Comparison of ENCODE assay signal across 9 cellular contexts in genomic region chr22:40853961-40854360, GRCh38. TPM values are rescaled to one million over a fixed set of nuclear protein-coding genes. Genes with fewer than 3 reads are reported as not detected.
A peak's percentile ranks its signal among the peaks of the same experiment; 100 is the strongest.
DNase-seq lines count a peak whose midpoint lies in the region; ATAC-seq and TF ChIP-seq lines count a peak whose summit lies in the region.
"Had no signal": no experiment of that assay in that cellular context is flagged by ENCODE, and none has a peak within 500 bp of the region (broad histone marks: within the 10 kb centered on the region; RNA-seq: fewer than 3 reads in every experiment).

No MANE protein-coding gene starts in this region.

- H3K9ac ChIP-seq in endocrine pancreas (ENCODE audit: control insufficient read depth, insufficient read depth, low read length), result no peak overlapping the region

- peaks cover 44% of the 10 kb centered on the region for H3K4me1 ChIP-seq in endocrine pancreas (ENCODE audit: control insufficient read depth, insufficient read depth, low read length)

- TF ChIP-seq POLR2A in GM18505 (IDR thresholded peaks at IDR 0.05; ENCODE audit: borderline replicate concordance, extremely low read depth, insufficient read depth, insufficient read length), result no peak

- H3K36me3 ChIP-seq in endocrine pancreas (ENCODE audit: control insufficient read depth, insufficient read depth, low read length) (no peaks in the 10 kb centered on the region), H7 (replicated peaks; ENCODE audit: control insufficient read depth, insufficient read depth, low read length) (peaks cover 1% of the 10 kb centered on the region; the same call in 1 of the 2 replicates)

- no peak for ATAC-seq in GM18505 (IDR thresholded peaks at IDR 0.05; ENCODE audit: unreplicated experiment)

- H3K9me3 ChIP-seq in endocrine pancreas (ENCODE audit: control insufficient read depth, low read length), result no peaks in the 10 kb centered on the region

- peak; percentile 19 for DNase-seq in EH (ENCODE audit: low read depth)
- DNase-seq in NCI-H524 treated with DMSO at 0.1 percent for 48 hours (lab: John Stamatoyannopoulos, UW), result peak; percentile 1
- peak; percentile 35 for DNase-seq in pons (ENCODE audit: low spot score)
- no peak for DNase-seq in effector CD4-positive, alpha-beta T cell
- DNase-seq in CD1c-positive myeloid dendritic cell (ENCODE audit: extremely low spot score), result no peak
- DNase-seq in H7, result no peak
- DNase-seq: SHP77 had no signal

- H3K27me3 ChIP-seq in endocrine pancreas (ENCODE audit: control insufficient read depth, insufficient read depth, low read length), result no peaks in the 10 kb centered on the region
- H3K27me3 ChIP-seq in H7 (ENCODE audit: control insufficient read depth, insufficient read depth, low read length), result no peaks in the 10 kb centered on the region

- peak overlapping the region; percentile 100 for H3K4me3 ChIP-seq in endocrine pancreas (ENCODE audit: control insufficient read depth, insufficient read depth, low read length)
- no peak overlapping the region for H3K4me3 ChIP-seq in H7 (ENCODE audit: insufficient read depth, low read depth, low read length)

RNA-seq across cellular contexts. Expression of gene ST13, which starts 2.5 kb away (rescaled TPM):
- total RNA-seq in H7 (2014; rRNA removed; shearing (Covaris generic)), result 179 and 222 TPM in 2 replicates

RNA-seq across cellular contexts. Expression of gene XPNPEP3, which starts 3.0 kb away (rescaled TPM):
- 10.1 and 12.6 TPM in 2 replicates for total RNA-seq in H7 (2014; rRNA removed; shearing (Covaris generic))

RNA-seq across cellular contexts. Expression of gene DNAJB7, which starts 8.0 kb away (rescaled TPM):
- not detected in 2 replicates for total RNA-seq in H7 (2014; rRNA removed; shearing (Covaris generic))

RNA-seq across cellular contexts. Expression of gene SLC25A17, which starts 34.8 kb away (rescaled TPM):
- 35.0 and 37.8 TPM in 2 replicates for total RNA-seq in H7 (2014; rRNA removed; shearing (Covaris generic))

Comparison
In these comparisons a context has a peak if more than half of its experiments do, and no peak if none do; other contexts are left out.
1. DNase-seq: peak in EH (single experiment), NCI-H524 treated with DMSO at 0.1 percent for 48 hours (single experiment) and pons (single experiment); none in effector CD4-positive, alpha-beta T cell (single experiment), CD1c-positive myeloid dendritic cell (single experiment) and H7 (single experiment).